ENCODE assay signal across 20 cellular contexts in genomic region chr9:78541868-78542267, GRCh38.
A peak's percentile ranks its signal among the peaks of the same experiment; 100 is the strongest.
DNase-seq lines count a peak whose midpoint lies in the region; ATAC-seq, FAIRE-seq and TF ChIP-seq lines count a peak whose summit lies in the region.
"Had no signal": no experiment of that assay in that cellular context is flagged by ENCODE, and none has a peak within 500 bp of the region (broad histone marks: within the 10 kb centered on the region; RNA-seq: fewer than 3 reads in every experiment).

No MANE protein-coding gene starts in this region.

- H3K36me3 Mint-ChIP-seq in WTC11 (peaks cover 3% of the 10 kb centered on the region; the same call in 1 of the 2 replicates), progenitor cell of endocrine pancreas (ENCODE audit: insufficient read depth) (no peaks in the 10 kb centered on the region)
- no peaks in the 10 kb centered on the region for H3K36me3 Mint-ChIP-seq in activated naive CD4-positive, alpha-beta T cell treated with anti-CD3 and anti-CD28 coated beads for 36 hours (ENCODE audit: low read depth)
- H3K36me3 Mint-ChIP-seq: CD8-positive, alpha-beta T cell had no signal

- FAIRE-seq in G401.6 (lab: Jason Lieb, UNC) = peak; percentile 98
- FAIRE-seq: GM12878, H1, HepG2 had no signal

- TF ChIP-seq CTCF in WTC11 (IDR thresholded peaks at IDR 0.05) (no peak), progenitor cell of endocrine pancreas (IDR thresholded peaks at IDR 0.05; ENCODE audit: unreplicated experiment) (no peak)

- H3K27me3 Mint-ChIP-seq in WTC11 (ENCODE audit: low read depth) (no peaks in the 10 kb centered on the region; the same call in 1 of the 2 replicates), progenitor cell of endocrine pancreas (no peaks in the 10 kb centered on the region)
- peaks cover 2% of the 10 kb centered on the region for H3K27me3 Mint-ChIP-seq in activated naive CD4-positive, alpha-beta T cell treated with anti-CD3 and anti-CD28 coated beads for 36 hours (ENCODE audit: low read depth)

- CTCF ChIA-PET in WTC11 (lab: Charles Lee) = interaction anchor here (0.6 to 1.1 kb wide), 2 partner anchors 36 to 102 kb away, joined by 3 read pairs; no protein-coding TSS in a partner anchor
- CTCF ChIA-PET in activated naive CD4-positive, alpha-beta T cell treated with anti-CD3 and anti-CD28 coated beads for 36 hours (lab: Charles Lee) = no interaction called here

- ATAC-seq in WTC11 = peak; percentile 21; the same call in 1 of the 2 replicates
- ATAC-seq: CD8-positive, alpha-beta T cell; GM12878; HepG2 had no signal

- POLR2A ChIA-PET in WTC11 (lab: Charles Lee) = no interaction called here

- no peaks in the 10 kb centered on the region for H3K27me3 ChIP-seq in H7 (ENCODE audit: control insufficient read depth, insufficient read depth, low read length)
- H3K27me3 ChIP-seq: BLaER1 treated with 17β-estradiol and CSF1 and Interleukin-3, amounts not matched to agents 10 nM and 100 nM had no signal

- peaks cover 3% of the 10 kb centered on the region; the same call in 1 of the 2 replicates for H3K9me3 Mint-ChIP-seq in WTC11
- H3K9me3 Mint-ChIP-seq in progenitor cell of endocrine pancreas (ENCODE audit: low read depth) = no peaks in the 10 kb centered on the region
- H3K9me3 Mint-ChIP-seq in activated naive CD4-positive, alpha-beta T cell treated with anti-CD3 and anti-CD28 coated beads for 36 hours = no peaks in the 10 kb centered on the region
- H3K9me3 Mint-ChIP-seq: CD8-positive, alpha-beta T cell had no signal

- H3K4me1 Mint-ChIP-seq in WTC11 = peaks cover 51% of the 10 kb centered on the region
- H3K4me1 Mint-ChIP-seq in progenitor cell of endocrine pancreas (ENCODE audit: low read depth) = peaks cover 43% of the 10 kb centered on the region
- no peaks in the 10 kb centered on the region for H3K4me1 Mint-ChIP-seq in activated naive CD4-positive, alpha-beta T cell treated with anti-CD3 and anti-CD28 coated beads for 36 hours (ENCODE audit: low read depth)

- intact Hi-C loops in activated naive CD4-positive, alpha-beta T cell treated with anti-CD3 and anti-CD28 coated beads for 36 hours (cut with micrococcal nuclease) = no loop called here

- H3K27ac Mint-ChIP-seq in WTC11 (peak overlapping the region; percentile 68), progenitor cell of endocrine pancreas (peak overlapping the region; percentile 89)
- H3K27ac Mint-ChIP-seq in activated naive CD4-positive, alpha-beta T cell treated with anti-CD3 and anti-CD28 coated beads for 36 hours = no peak overlapping the region
- H3K27ac Mint-ChIP-seq: CD8-positive, alpha-beta T cell had no signal

- H3K4me3 Mint-ChIP-seq in WTC11 (no peak overlapping the region), progenitor cell of endocrine pancreas (ENCODE audit: low read depth) (peak overlapping the region; percentile 59)
- H3K4me3 Mint-ChIP-seq in activated naive CD4-positive, alpha-beta T cell treated with anti-CD3 and anti-CD28 coated beads for 36 hours = no peak overlapping the region
- H3K4me3 Mint-ChIP-seq: CD8-positive, alpha-beta T cell had no signal

- no peak overlapping the region for H3K4me3 ChIP-seq in H7 (ENCODE audit: insufficient read depth, low read depth, low read length)
- H3K4me3 ChIP-seq: BLaER1 treated with 17β-estradiol and CSF1 and Interleukin-3, amounts not matched to agents 10 nM and 100 nM; GM12878 had no signal

- DNase-seq in WTC11 (ENCODE audit: low spot score) = no peak
- DNase-seq in kidney tubule cell (ENCODE audit: low spot score) = peak; percentile 57
- DNase-seq in progenitor cell of endocrine pancreas (ENCODE audit: low spot score, unreplicated experiment) = no peak
- no peak for DNase-seq in H7
- DNase-seq in activated CD4-positive, alpha-beta T cell treated with anti-CD3 and anti-CD28 coated beads for 4 hours = no peak
- no peak for DNase-seq in NOMO-1 treated with dmso at 0.1 percent for 144 hours (lab: John Stamatoyannopoulos, UW; ENCODE audit: unreplicated experiment)
- no peak for DNase-seq in activated naive CD4-positive, alpha-beta T cell treated with anti-CD3 and anti-CD28 coated beads for 36 hours
- DNase-seq: CD8-positive, alpha-beta T cell; DND-41; MV-4-11; NCI-H1417; NCI-H187; NCI-H2107; NCI-H2227 treated with DMSO at 0.1 percent for 48 hours; NCI-H510A treated with DMSO at 0.1 percent for 48 hours had no signal

- no peaks in the 10 kb centered on the region for H3K36me3 ChIP-seq in H7 (replicated peaks; ENCODE audit: control insufficient read depth, insufficient read depth, low read length)
- H3K36me3 ChIP-seq: BLaER1 treated with 17β-estradiol and CSF1 and Interleukin-3, amounts not matched to agents 10 nM and 100 nM had no signal

TF ChIP-seq in WTC11, 78 proteins besides CTCF, POLR2A, EP300 and RAD21:
- TF ChIP-seq ZNF317 (CRISPR knock-in tag; IDR thresholded peaks at IDR 0.05; ENCODE audit: borderline replicate concordance, low read depth) = 0 out of 2 replicates have a peak, but pooled peaks have one; percentile 37
- no peak for TF ChIP-seq ZNF138 (CRISPR knock-in tag; conservative IDR thresholded peaks at IDR 0.05)
